8 cellular contexts compared by ENCODE assay signal in the genomic region with DNA sequence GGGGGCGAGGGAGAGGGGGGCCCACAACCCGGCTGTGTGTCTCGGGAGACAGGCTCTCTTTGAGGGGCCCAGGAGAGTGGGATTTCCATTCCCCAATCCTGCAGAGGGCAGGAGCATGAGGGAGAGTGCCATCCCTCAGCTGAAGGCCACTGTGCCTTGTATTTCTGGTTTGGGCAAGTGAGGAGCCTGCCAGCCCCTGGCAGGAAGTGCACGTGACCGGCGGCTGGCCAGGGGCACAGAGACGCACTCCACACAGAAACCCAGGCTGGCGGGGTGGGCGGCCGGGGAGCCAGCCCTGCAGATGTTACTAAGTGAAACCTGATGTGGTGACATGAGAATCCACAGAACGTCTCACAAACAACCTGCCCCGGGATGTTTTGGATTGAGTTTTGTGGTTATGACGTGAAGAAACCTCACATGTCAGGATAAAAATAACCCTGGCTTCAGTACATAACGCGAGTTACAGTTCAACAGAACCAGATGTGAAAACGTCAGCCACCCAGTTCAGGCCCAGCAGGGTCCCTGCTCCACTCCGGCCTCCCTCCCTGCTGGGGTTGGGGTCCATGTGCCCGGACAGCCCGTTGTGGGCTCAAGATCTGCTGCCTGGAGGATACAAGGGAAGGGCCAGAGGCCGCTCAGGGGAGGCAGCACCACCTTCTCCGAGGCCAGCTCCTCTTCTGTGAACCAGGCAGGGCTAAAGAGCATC. TPM values are rescaled to one million over a fixed set of nuclear protein-coding genes. Genes with fewer than 3 reads are reported as not detected.
A peak's percentile ranks its signal among the peaks of the same experiment; 100 is the strongest.
DNase-seq lines count a peak whose midpoint lies in the region; ATAC-seq and TF ChIP-seq lines count a peak whose summit lies in the region.

No MANE protein-coding gene starts in this region.

- H3K27ac ChIP-seq in SK-N-SH (ENCODE audit: low read depth in 2 of 2, low read length in 1 of 2) = peak overlapping the region; percentile 87 to 99

- H3K4me2 ChIP-seq in SK-N-SH = peak overlapping the region; percentile 34; the same call in 1 of the 2 replicates

- peak; percentile 92 for ATAC-seq in HG02798 (IDR thresholded peaks at IDR 0.05; ENCODE audit: poor library complexity, unreplicated experiment)

- no peaks in the 10 kb centered on the region for H3F3A ChIP-seq in SK-N-SH (replicated peaks; ENCODE audit: insufficient read depth)

- no peak overlapping the region for H3K4me3 ChIP-seq in SK-N-SH (ENCODE audit: low read depth in 2 of 2, low read length in 1 of 2)

- no peak; the same call in none of the 2 replicates for TF ChIP-seq RAD21 in SK-N-SH (IDR thresholded peaks at IDR 0.05; ENCODE audit: low read length)

- CTCF ChIA-PET in SK-N-SH (lab: Yijun Ruan, JAX) = interaction anchor here (1.0 to 4.0 kb wide), 20 partner anchors 13 to 100 kb away, joined by 3 to 33 read pairs (median 6); no protein-coding TSS in a partner anchor

- H3K79me2 ChIP-seq in SK-N-SH (ENCODE audit: insufficient read depth) = no peaks in the 10 kb centered on the region

- no peaks in the 10 kb centered on the region for H3K36me3 ChIP-seq in SK-N-SH (replicated peaks in 1 of 2; ENCODE audit: control insufficient read depth in 1 of 2, insufficient read depth in 2 of 2, low read length in 1 of 2)

- no peaks in the 10 kb centered on the region for H3K27me3 ChIP-seq in SK-N-SH (ENCODE audit: insufficient read depth)

- no peaks in the 10 kb centered on the region for H3K9me3 ChIP-seq in SK-N-SH

- H3K9me2 ChIP-seq in SK-N-SH = no peaks in the 10 kb centered on the region

- H2AFZ ChIP-seq in SK-N-SH (ENCODE audit: low read depth) = no peak overlapping the region

- in situ Hi-C loops in GM13977 (cut with MboI; ENCODE audit: low pct_unique_long_range_greater_than_20kb, low sequenced_read_pairs, unreplicated experiment) = no loop called here

- TF ChIP-seq CTCF in GM13977 (IDR thresholded peaks at IDR 0.05; ENCODE audit: extremely low read depth, insufficient read depth, missing control alignments) = no peak
- TF ChIP-seq CTCF in SK-N-SH (IDR thresholded peaks at IDR 0.05) = no peak

- H3K4me1 ChIP-seq in SK-N-SH (ENCODE audit: control insufficient read depth in 1 of 2, insufficient read depth in 2 of 2, low read depth in 1 of 2, low read length in 1 of 2) = peaks cover 26 to 64% of the 10 kb centered on the region in 2 experiments

- DNase-seq in GM13977 (ENCODE audit: low spot score) (peak; percentile 93), SK-N-SH (peak; percentile 96), amniotic stem cell (lab: John Stamatoyannopoulos, UW) (peak; percentile 53), kidney tubule cell (ENCODE audit: low spot score) (peak; percentile 7), pons (ENCODE audit: low spot score) (no peak), OCI-M1 (lab: John Stamatoyannopoulos, UW) (no peak)
- DNase-seq in stimulated activated CD8-positive, alpha-beta memory T cell treated with anti-CD3 and anti-CD28 coated beads, Interleukin-15, amount 100 ng/mL, for 4 hours (ENCODE audit: low read depth in 2 of 2) = peak; percentile 20 to 32

- WGBS in SK-N-SH (ENCODE audit: low lambda C conversion rate) = 26% methylated on average over 15 of the region's 21 CpGs

- peak; percentile 27 to 82; a peak in 3 of 4 replicates for TF ChIP-seq EP300 in SK-N-SH (IDR thresholded peaks at IDR 0.05; ENCODE audit: borderline replicate concordance in 1 of 2, low read depth in 1 of 2, low read length in 1 of 2)

- H3K9ac ChIP-seq in SK-N-SH = peak overlapping the region; percentile 33; the same call in 1 of the 2 replicates

- no peaks in the 10 kb centered on the region for H4K20me1 ChIP-seq in SK-N-SH (ENCODE audit: insufficient read depth)

- POLR2A ChIA-PET in SK-N-SH (lab: Yijun Ruan, JAX) = interaction anchor here (1.0 to 3.2 kb wide), 6 partner anchors 10 to 35 kb away, joined by 3 to 17 read pairs (median 4); no protein-coding TSS in a partner anchor

TF ChIP-seq in SK-N-SH, 30 proteins besides CTCF, POLR2A, EP300 and RAD21:
- peak; percentile 92 for TF ChIP-seq MEF2A (IDR thresholded peaks at IDR 0.05; ENCODE audit: borderline replicate concordance, low read depth)
- peak; percentile 58; the same call in 1 of the 2 replicates for TF ChIP-seq POLR2AphosphoS5 (IDR thresholded peaks at IDR 0.05; ENCODE audit: low read depth, low read length)
- no peak for TF ChIP-seq YY1 (IDR thresholded peaks at IDR 0.05; ENCODE audit: low read depth)
- TF ChIP-seq TCF12 (IDR thresholded peaks at IDR 0.05) = peak; percentile 94
- TF ChIP-seq, protein P1, sequence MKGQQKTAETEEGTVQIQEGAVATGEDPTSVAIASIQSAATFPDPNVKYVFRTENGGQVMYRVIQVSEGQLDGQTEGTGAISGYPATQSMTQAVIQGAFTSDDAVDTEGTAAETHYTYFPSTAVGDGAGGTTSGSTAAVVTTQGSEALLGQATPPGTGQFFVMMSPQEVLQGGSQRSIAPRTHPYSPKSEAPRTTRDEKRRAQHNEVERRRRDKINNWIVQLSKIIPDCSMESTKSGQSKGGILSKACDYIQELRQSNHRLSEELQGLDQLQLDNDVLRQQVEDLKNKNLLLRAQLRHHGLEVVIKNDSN (IDR thresholded peaks at IDR 0.05; ENCODE audit: borderline replicate concordance, low read depth) = peak; percentile 86
- TF ChIP-seq SMC3 (IDR thresholded peaks at IDR 0.05; ENCODE audit: low read depth, low read length) = no peak
- TF ChIP-seq, protein P2, sequence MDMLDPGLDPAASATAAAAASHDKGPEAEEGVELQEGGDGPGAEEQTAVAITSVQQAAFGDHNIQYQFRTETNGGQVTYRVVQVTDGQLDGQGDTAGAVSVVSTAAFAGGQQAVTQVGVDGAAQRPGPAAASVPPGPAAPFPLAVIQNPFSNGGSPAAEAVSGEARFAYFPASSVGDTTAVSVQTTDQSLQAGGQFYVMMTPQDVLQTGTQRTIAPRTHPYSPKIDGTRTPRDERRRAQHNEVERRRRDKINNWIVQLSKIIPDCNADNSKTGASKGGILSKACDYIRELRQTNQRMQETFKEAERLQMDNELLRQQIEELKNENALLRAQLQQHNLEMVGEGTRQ (IDR thresholded peaks at IDR 0.05; ENCODE audit: borderline replicate concordance, low read depth, low read length) = peak; percentile 68; the same call in 1 of the 2 replicates
- TF ChIP-seq RXRA (IDR thresholded peaks at IDR 0.05; ENCODE audit: borderline replicate concordance, low read depth) = no peak
- TF ChIP-seq, protein P3, sequence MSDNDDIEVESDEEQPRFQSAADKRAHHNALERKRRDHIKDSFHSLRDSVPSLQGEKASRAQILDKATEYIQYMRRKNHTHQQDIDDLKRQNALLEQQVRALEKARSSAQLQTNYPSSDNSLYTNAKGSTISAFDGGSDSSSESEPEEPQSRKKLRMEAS (IDR thresholded peaks at IDR 0.05; ENCODE audit: low read depth) = peak; percentile 77
- peak; percentile 42; the same call in 1 of the 2 replicates for TF ChIP-seq SIN3A (IDR thresholded peaks at IDR 0.05; ENCODE audit: borderline replicate concordance, low read depth, low read length)
- no peak; the same call in 1 of the 2 replicates for TF ChIP-seq JUND (IDR thresholded peaks at IDR 0.05)
- TF ChIP-seq NFIC (IDR thresholded peaks at IDR 0.05; ENCODE audit: borderline replicate concordance) = 0 out of 2 replicates have a peak, but pooled peaks have one; percentile 45
- TF ChIP-seq, protein P4, sequence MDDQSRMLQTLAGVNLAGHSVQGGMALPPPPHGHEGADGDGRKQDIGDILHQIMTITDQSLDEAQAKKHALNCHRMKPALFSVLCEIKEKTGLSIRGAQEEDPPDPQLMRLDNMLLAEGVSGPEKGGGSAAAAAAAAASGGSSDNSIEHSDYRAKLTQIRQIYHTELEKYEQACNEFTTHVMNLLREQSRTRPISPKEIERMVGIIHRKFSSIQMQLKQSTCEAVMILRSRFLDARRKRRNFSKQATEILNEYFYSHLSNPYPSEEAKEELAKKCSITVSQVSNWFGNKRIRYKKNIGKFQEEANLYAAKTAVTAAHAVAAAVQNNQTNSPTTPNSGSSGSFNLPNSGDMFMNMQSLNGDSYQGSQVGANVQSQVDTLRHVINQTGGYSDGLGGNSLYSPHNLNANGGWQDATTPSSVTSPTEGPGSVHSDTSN (IDR thresholded peaks at IDR 0.05) = peak; percentile 60
- peak; percentile 86; the same call in 1 of the 2 replicates for TF ChIP-seq FOXJ3 (CRISPR knock-in tag; IDR thresholded peaks at IDR 0.05)
- TF ChIP-seq RCOR1 (IDR thresholded peaks at IDR 0.05; ENCODE audit: low read length) = peak; percentile 90
- TF ChIP-seq CHD2 (IDR thresholded peaks at IDR 0.05; ENCODE audit: low read length, partially characterized antibody) = peak; percentile 87
- TF ChIP-seq MXI1 (IDR thresholded peaks at IDR 0.05; ENCODE audit: low read depth, low read length) = peak; percentile 94
- no peak for TF ChIP-seq GATA2 (CRISPR knock-in tag; IDR thresholded peaks at IDR 0.05)

RNA-seq across cellular contexts. Expression of a gene that starts 51.7 kb away (rescaled TPM):
- polyA plus RNA-seq in SK-N-SH (2012; rRNA removed) = 41.3 and 54.1 TPM in 2 replicates
- polyA plus RNA-seq in SK-N-SH (2012; cell fraction: cytosol; rRNA removed) = 25.3 and 37.7 TPM in 2 replicates
- 114 and 150 TPM in 2 replicates for polyA plus RNA-seq in SK-N-SH (2012; cell fraction: nucleus; rRNA removed)

Comparison
In these comparisons a context has a peak if more than half of its experiments do, and no peak if none do; other contexts are left out.
1. DNase-seq: peak in GM13977 (single experiment), SK-N-SH (single experiment), amniotic stem cell (single experiment), kidney tubule cell (single experiment) and stimulated activated CD8-positive, alpha-beta memory T cell treated with anti-CD3 and anti-CD28 coated beads, Interleukin-15, amount 100 ng/mL, for 4 hours (2 of 2); none in pons (single experiment) and OCI-M1 (single experiment).